In the genomic region with DNA sequence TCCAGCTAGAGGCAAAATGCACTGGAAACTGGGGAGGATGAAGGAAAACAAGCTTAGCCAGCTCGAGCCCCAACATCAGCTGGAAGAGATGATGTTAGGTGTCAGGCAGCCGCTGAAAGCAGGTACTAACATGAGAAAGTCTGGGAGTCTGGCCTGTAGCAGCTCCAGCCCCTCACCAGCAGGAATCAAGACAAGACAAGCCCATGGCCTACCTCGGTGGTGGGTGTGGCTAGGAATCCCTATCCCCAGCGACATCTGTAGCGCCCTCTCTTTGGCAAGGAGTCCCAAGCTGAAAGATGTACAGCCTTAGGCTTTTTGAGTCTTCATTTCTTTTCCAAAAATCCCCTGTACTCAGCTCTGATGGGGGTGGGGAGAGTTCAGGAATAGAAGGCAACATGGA, we compare ENCODE assay signal across 25 cellular contexts. TPM values are rescaled to one million over a fixed set of nuclear protein-coding genes. Genes with fewer than 3 reads are reported as not detected.
DNase-seq lines count a peak whose midpoint lies in the region; ATAC-seq, FAIRE-seq and TF ChIP-seq lines count a peak whose summit lies in the region.
"Had no signal": no experiment of that assay in that cellular context is flagged by ENCODE, and none has a peak within 500 bp of the region (broad histone marks: within the 10 kb centered on the region; RNA-seq: fewer than 3 reads in every experiment).

No MANE protein-coding gene starts in this region.

- no peak overlapping the region for H3K23ac ChIP-seq in mesendoderm (ENCODE audit: low read length)

- no peak overlapping the region for H3K4me3 Mint-ChIP-seq in WTC11
- no peak overlapping the region for H3K4me3 Mint-ChIP-seq in activated naive CD8-positive, alpha-beta T cell treated with anti-CD3 and anti-CD28 coated beads, Interleukin-2, amount 50 U/mL, for 24 hours

- H3K9ac ChIP-seq in mesendoderm (ENCODE audit: low read length): no peak overlapping the region
- H3K9ac ChIP-seq: BLaER1 treated with 17β-estradiol and CSF1 and Interleukin-3, amounts not matched to agents 10 nM and 100 nM; SK-N-SH had no signal

- no peak overlapping the region for H3K27ac Mint-ChIP-seq in WTC11
- H3K27ac Mint-ChIP-seq in activated naive CD8-positive, alpha-beta T cell treated with anti-CD3 and anti-CD28 coated beads, Interleukin-2, amount 50 U/mL, for 24 hours: no peak overlapping the region
- H3K27ac Mint-ChIP-seq: CD8-positive, alpha-beta memory T cell had no signal

- TF ChIP-seq CTCF in WTC11 (IDR thresholded peaks at IDR 0.05) (no peak), dorsolateral prefrontal cortex (IDR thresholded peaks at IDR 0.05 in 54 of 56, conservative IDR thresholded peaks at IDR 0.05 in 2 of 56; ENCODE audit: low read depth in 1 of 56, partially characterized antibody in 56 of 56) (no peak)

- H3K27ac ChIP-seq in dorsolateral prefrontal cortex (peak overlapping the region in 41 of 59 donors; percentile 11 to 97 (median 62)), mesendoderm (ENCODE audit: low read depth, low read length) (no peak overlapping the region)
- H3K27ac ChIP-seq: BLaER1 treated with 17β-estradiol and CSF1 and Interleukin-3, amounts not matched to agents 10 nM and 100 nM had no signal

- H3K4me2 ChIP-seq in mesendoderm (ENCODE audit: low read length): no peak overlapping the region
- H3K4me2 ChIP-seq: SK-N-SH had no signal

- no peak overlapping the region for H2BK120ac ChIP-seq in mesendoderm (ENCODE audit: low read depth, low read length)

- H4K8ac ChIP-seq in mesendoderm (ENCODE audit: low read depth, low read length): no peak overlapping the region

- H3K79me1 ChIP-seq in mesendoderm (ENCODE audit: low read length): peaks cover 3% of the 10 kb centered on the region

- intact Hi-C loops in dorsolateral prefrontal cortex (cut with DNase I): loop anchor here in 1 of 2 donors (5.0 kb wide), 1 partner anchor 60 kb away; no protein-coding TSS in a partner anchor

- H2BK15ac ChIP-seq in mesendoderm (replicated peaks; ENCODE audit: low read depth): no peak overlapping the region

- peak; percentile 7; the same call in 1 of the 2 replicates for ATAC-seq in WTC11
- ATAC-seq in activated naive CD8-positive, alpha-beta T cell treated with anti-CD3 and anti-CD28 coated beads, Interleukin-2, amount 50 U/mL, for 24 hours: no peak

- no peak overlapping the region for H2AK5ac ChIP-seq in mesendoderm (ENCODE audit: low read length)

- CTCF ChIA-PET in WTC11 (lab: Charles Lee): interaction anchor here (1.0 to 1.8 kb wide), 4 partner anchors 41 to 74 kb away, joined by 4 to 6 read pairs (median 4); a partner anchor contains a TSS

- H3K4ac ChIP-seq in mesendoderm (ENCODE audit: low read depth, low read length): no peak overlapping the region

- no peaks in the 10 kb centered on the region for H3K36me3 Mint-ChIP-seq in WTC11
- H3K36me3 Mint-ChIP-seq in activated naive CD8-positive, alpha-beta T cell treated with anti-CD3 and anti-CD28 coated beads, Interleukin-2, amount 50 U/mL, for 24 hours (ENCODE audit: low read depth): no peaks in the 10 kb centered on the region
- H3K36me3 Mint-ChIP-seq: CD8-positive, alpha-beta memory T cell had no signal

- no peak overlapping the region for H2BK5ac ChIP-seq in mesendoderm (ENCODE audit: low read length)

- no peaks in the 10 kb centered on the region for H3K36me3 ChIP-seq in H7 (replicated peaks; ENCODE audit: control insufficient read depth, insufficient read depth, low read length)
- H3K36me3 ChIP-seq in mesendoderm (ENCODE audit: control insufficient read depth, insufficient read depth, low read length): no peaks in the 10 kb centered on the region
- H3K36me3 ChIP-seq: BLaER1 treated with 17β-estradiol and CSF1 and Interleukin-3, amounts not matched to agents 10 nM and 100 nM; MG63 had no signal

- no peak for TF ChIP-seq POLR2A in GM12892 (IDR thresholded peaks at IDR 0.05; ENCODE audit: low read depth, low read length)

- no peaks in the 10 kb centered on the region for H3K79me2 ChIP-seq in mesendoderm (ENCODE audit: control insufficient read depth, insufficient read depth, low read length)

- no peak overlapping the region for H3K18ac ChIP-seq in mesendoderm (ENCODE audit: low read length)

- no peaks in the 10 kb centered on the region for H3K9me3 Mint-ChIP-seq in WTC11
- H3K9me3 Mint-ChIP-seq in activated naive CD8-positive, alpha-beta T cell treated with anti-CD3 and anti-CD28 coated beads, Interleukin-2, amount 50 U/mL, for 24 hours: no peaks in the 10 kb centered on the region

- no CpG with 5 or more reads among the region's 5 CpGs for WGBS in mesendoderm (ENCODE audit: extremely low coverage, insufficient coverage, low lambda C conversion rate)

- H3K27me3 ChIP-seq in H7 (ENCODE audit: control insufficient read depth, insufficient read depth, low read length): peaks cover 36% of the 10 kb centered on the region
- H3K27me3 ChIP-seq in dorsolateral prefrontal cortex: peaks cover 0 to 67% (median 13%) of the 10 kb centered on the region in 45 donors
- H3K27me3 ChIP-seq in mesendoderm (ENCODE audit: insufficient read depth, low read length, poor library complexity): no peaks in the 10 kb centered on the region

- no peak overlapping the region for H3K4me3 ChIP-seq in H7 (ENCODE audit: insufficient read depth, low read depth, low read length)
- H3K4me3 ChIP-seq in dorsolateral prefrontal cortex: peak overlapping the region in 7 of 59 donors; percentile 7 to 57 (median 23)
- no peak overlapping the region for H3K4me3 ChIP-seq in mesendoderm (ENCODE audit: low read length)
- H3K4me3 ChIP-seq: BLaER1 treated with 17β-estradiol and CSF1 and Interleukin-3, amounts not matched to agents 10 nM and 100 nM; MG63 had no signal

- DNase-seq in H7 (peak; percentile 70), WTC11 (ENCODE audit: low spot score) (peak; percentile 36), dorsolateral prefrontal cortex (no peak), mesendoderm (peak; percentile 21), C1 segment of cervical spinal cord (lab: John Stamatoyannopoulos, UW) (no peak), GM12892 (ENCODE audit: insufficient read length) (no peak), T-helper 2 cell (no peak)
- no peak for DNase-seq in activated naive CD8-positive, alpha-beta T cell treated with anti-CD3 and anti-CD28 coated beads, Interleukin-2, amount 50 U/mL, for 24 hours
- DNase-seq: CD8-positive, alpha-beta memory T cell; DMS53; EL; HCEC 1CT; IMR-90; Karpas-422; MG63; NCI-H1048; NCI-H1436; NCI-H1930; NCI-H2171 treated with DMSO at 0.1 percent for 48 hours; NCI-H446; RPMI8226; SHP77 treated with DMSO at 0.1 percent for 48 hours; SK-N-SH had no signal

- no peak overlapping the region for H4K5ac ChIP-seq in mesendoderm (ENCODE audit: low read length)

- POLR2A ChIA-PET in WTC11 (lab: Charles Lee): no interaction called here

- H3K4me1 ChIP-seq in mesendoderm (ENCODE audit: control insufficient read depth, low read depth, low read length): peaks cover 6% of the 10 kb centered on the region

- no peak overlapping the region for H3K56ac ChIP-seq in mesendoderm (ENCODE audit: low read length)

- FAIRE-seq in GM12892 (lab: Jason Lieb, UNC): no peak
- FAIRE-seq: HTR-8/SVneo had no signal

- peaks cover 53% of the 10 kb centered on the region for H3K27me3 Mint-ChIP-seq in WTC11 (ENCODE audit: low read depth)
- H3K27me3 Mint-ChIP-seq in activated naive CD8-positive, alpha-beta T cell treated with anti-CD3 and anti-CD28 coated beads, Interleukin-2, amount 50 U/mL, for 24 hours: peaks cover 68% of the 10 kb centered on the region

- H3K4me1 Mint-ChIP-seq in WTC11: peaks cover 38% of the 10 kb centered on the region
- H3K4me1 Mint-ChIP-seq in activated naive CD8-positive, alpha-beta T cell treated with anti-CD3 and anti-CD28 coated beads, Interleukin-2, amount 50 U/mL, for 24 hours: peaks cover 6% of the 10 kb centered on the region

TF ChIP-seq in WTC11, 78 proteins besides CTCF, POLR2A, EP300 and RAD21 (continues in another document):
- TF ChIP-seq, protein P1, sequence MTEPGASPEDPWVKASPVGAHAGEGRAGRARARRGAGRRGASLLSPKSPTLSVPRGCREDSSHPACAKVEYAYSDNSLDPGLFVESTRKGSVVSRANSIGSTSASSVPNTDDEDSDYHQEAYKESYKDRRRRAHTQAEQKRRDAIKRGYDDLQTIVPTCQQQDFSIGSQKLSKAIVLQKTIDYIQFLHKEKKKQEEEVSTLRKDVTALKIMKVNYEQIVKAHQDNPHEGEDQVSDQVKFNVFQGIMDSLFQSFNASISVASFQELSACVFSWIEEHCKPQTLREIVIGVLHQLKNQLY (CRISPR knock-in tag; IDR thresholded peaks at IDR 0.05): no peak
- TF ChIP-seq SMAD3 (CRISPR knock-in tag; IDR thresholded peaks at IDR 0.05; ENCODE audit: borderline replicate concordance): no peak
- TF ChIP-seq, protein P2, sequence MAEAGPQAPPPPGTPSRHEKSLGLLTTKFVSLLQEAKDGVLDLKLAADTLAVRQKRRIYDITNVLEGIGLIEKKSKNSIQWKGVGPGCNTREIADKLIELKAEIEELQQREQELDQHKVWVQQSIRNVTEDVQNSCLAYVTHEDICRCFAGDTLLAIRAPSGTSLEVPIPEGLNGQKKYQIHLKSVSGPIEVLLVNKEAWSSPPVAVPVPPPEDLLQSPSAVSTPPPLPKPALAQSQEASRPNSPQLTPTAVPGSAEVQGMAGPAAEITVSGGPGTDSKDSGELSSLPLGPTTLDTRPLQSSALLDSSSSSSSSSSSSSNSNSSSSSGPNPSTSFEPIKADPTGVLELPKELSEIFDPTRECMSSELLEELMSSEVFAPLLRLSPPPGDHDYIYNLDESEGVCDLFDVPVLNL (CRISPR knock-in tag; IDR thresholded peaks at IDR 0.05; ENCODE audit: borderline replicate concordance, low read depth): no peak

RNA-seq across cellular contexts. Expression of a gene that starts 2.6 kb away (rescaled TPM):
- total RNA-seq in H7 (2014; rRNA removed; shearing (Covaris generic)): 3.9 and 9.2 TPM in 2 replicates
- total RNA-seq in WTC11 (2021): 8.2 to 11.3 TPM (median 9.7 TPM) in 3 replicates
- 100 to 1,000 TPM in 107 of 120 experiments, 10 to 100 TPM in 13; 30.3 to 213 (median 129) TPM for total RNA-seq in dorsolateral prefrontal cortex
- polyA plus RNA-seq in mesendoderm (2013, experiment 1 of 2): 5.2 TPM
- 5.2 TPM for polyA plus RNA-seq in mesendoderm (2013, experiment 2 of 2)
- polyA plus RNA-seq in GM12892 (2012; ENCODE audit: missing spikeins): not detected
- total RNA-seq: IMR-90 had no signal
- polyA plus RNA-seq: CD8-positive, alpha-beta memory T cell had no signal

RNA-seq across cellular contexts. Expression of a gene that starts 58.3 kb away (rescaled TPM):
- 35.6 and 43.0 TPM in 2 replicates for total RNA-seq in H7 (2014; rRNA removed; shearing (Covaris generic))
- total RNA-seq in WTC11 (2021) (8.7 to 11.0 TPM (median 10.6 TPM) in 3 replicates), dorsolateral prefrontal cortex (10 to 100 TPM in 3 of 120 experiments, 1 to 10 TPM in 116, under 1 TPM in 1; 0.79 to 14.2 (median 4.7) TPM)
- polyA plus RNA-seq in mesendoderm (2013, experiment 1 of 2): 16.0 TPM
- polyA plus RNA-seq in mesendoderm (2013, experiment 2 of 2): 16.7 TPM
- polyA plus RNA-seq in GM12892 (2012; ENCODE audit: missing spikeins): 30.8 TPM

Comparison
In these comparisons a context has a peak if more than half of its experiments do, and no peak if none do; other contexts are left out.
1. DNase-seq: peak in H7 (single experiment), WTC11 (single experiment) and mesendoderm (single experiment); none in dorsolateral prefrontal cortex (0 of 10), C1 segment of cervical spinal cord (0 of 14), activated naive CD8-positive, alpha-beta T cell treated with anti-CD3 and anti-CD28 coated beads, Interleukin-2, amount 50 U/mL, for 24 hours (single experiment), GM12892 (single experiment) and T-helper 2 cell (0 of 5).